Comparison of ENCODE assay signal across 16 cellular contexts in genomic region chr4:184251680-184252000, GRCh38. TPM values are rescaled to one million over a fixed set of nuclear protein-coding genes. Genes with fewer than 3 reads are reported as not detected.
DNase-seq lines count a peak whose midpoint lies in the region; ATAC-seq and TF ChIP-seq lines count a peak whose summit lies in the region.
"Had no signal": no experiment of that assay in that cellular context is flagged by ENCODE, and none has a peak within 500 bp of the region (broad histone marks: within the 10 kb centered on the region; RNA-seq: fewer than 3 reads in every experiment).

No MANE protein-coding gene starts in this region.

- no peaks in the 10 kb centered on the region for H3K4me1 ChIP-seq in foreskin keratinocyte

- no peak for TF ChIP-seq CTCF in osteocyte (IDR thresholded peaks at IDR 0.05)
- TF ChIP-seq CTCF in foreskin keratinocyte (conservative IDR thresholded peaks at IDR 0.05): no peak

- intact Hi-C loops in activated CD4-positive, alpha-beta T cell treated with anti-CD3 and anti-CD28 coated beads, Interleukin-2, amount 10 ng/mL, durations not matched to agents 24 days and 14 days (cut with micrococcal nuclease): loop anchor here (1.0 kb wide), 2 partner anchors 14 to 411 kb away; no protein-coding TSS in a partner anchor
- intact Hi-C loops in activated T-helper 2 cell treated with anti-CD3 and anti-CD28 coated beads, Interferon-gamma antibody, Interleukin-2, Interleukin-4, amounts not matched to agents 10 μg/mL and 5 μg/mL and 100 μg/mL, durations not matched to agents 14 hours and 24 hours and 36 hours (cut with micrococcal nuclease): loop anchor here (2.0 kb wide), 2 partner anchors 15 to 83 kb away; no protein-coding TSS in a partner anchor
- intact Hi-C loops in posterior cingulate gyrus (cut with DNase I): loop anchor here (2.0 to 5.0 kb wide), 2 partner anchors 83 to 414 kb away; no protein-coding TSS in a partner anchor

- no peaks in the 10 kb centered on the region for H3K36me3 Mint-ChIP-seq in activated CD4-positive, alpha-beta T cell treated with anti-CD3 and anti-CD28 coated beads, Interleukin-2, amount 10 ng/mL, durations not matched to agents 24 days and 14 days (ENCODE audit: low read depth)
- no peaks in the 10 kb centered on the region for H3K36me3 Mint-ChIP-seq in activated T-helper 2 cell treated with anti-CD3 and anti-CD28 coated beads, Interferon-gamma antibody, Interleukin-2, Interleukin-4, amounts not matched to agents 10 μg/mL and 5 μg/mL and 100 μg/mL, durations not matched to agents 14 hours and 24 hours and 36 hours (ENCODE audit: low read depth)
- no peaks in the 10 kb centered on the region for H3K36me3 Mint-ChIP-seq in osteocyte (ENCODE audit: unreplicated experiment)
- H3K36me3 Mint-ChIP-seq: CD4-positive, CD25-positive, alpha-beta regulatory T cell had no signal

- H3K9me3 Mint-ChIP-seq in activated CD4-positive, alpha-beta T cell treated with anti-CD3 and anti-CD28 coated beads, Interleukin-2, amount 10 ng/mL, durations not matched to agents 24 days and 14 days: no peaks in the 10 kb centered on the region
- no peaks in the 10 kb centered on the region for H3K9me3 Mint-ChIP-seq in activated T-helper 2 cell treated with anti-CD3 and anti-CD28 coated beads, Interferon-gamma antibody, Interleukin-2, Interleukin-4, amounts not matched to agents 10 μg/mL and 5 μg/mL and 100 μg/mL, durations not matched to agents 14 hours and 24 hours and 36 hours
- no peaks in the 10 kb centered on the region for H3K9me3 Mint-ChIP-seq in osteocyte (ENCODE audit: unreplicated experiment)

- peak; percentile 61 for DNase-seq in activated CD4-positive, alpha-beta T cell treated with anti-CD3 and anti-CD28 coated beads, Interleukin-2, amount 10 ng/mL, durations not matched to agents 24 days and 14 days
- no peak for DNase-seq in activated CD4-positive, alpha-beta T cell treated with anti-CD3 and anti-CD28 coated beads for 4 hours
- peak; percentile 28 for DNase-seq in NAMALWA (ENCODE audit: low spot score)
- no peak for DNase-seq in activated T-helper 2 cell treated with anti-CD3 and anti-CD28 coated beads, Interferon-gamma antibody, Interleukin-2, Interleukin-4, amounts not matched to agents 10 μg/mL and 5 μg/mL and 100 μg/mL, durations not matched to agents 14 hours and 24 hours and 36 hours (ENCODE audit: low spot score)
- peak; percentile 44 for DNase-seq in osteocyte (ENCODE audit: extremely low spot score, unreplicated experiment)
- no peak for DNase-seq in posterior cingulate gyrus
- no peak for DNase-seq in foreskin keratinocyte
- DNase-seq: ACHN; Calu3; CD4-positive, CD25-positive, alpha-beta regulatory T cell; HCEC 1CT; Kasumi-1; NCI-H1417; NCI-H2029 had no signal

- no peaks in the 10 kb centered on the region for H3K27me3 Mint-ChIP-seq in activated CD4-positive, alpha-beta T cell treated with anti-CD3 and anti-CD28 coated beads, Interleukin-2, amount 10 ng/mL, durations not matched to agents 24 days and 14 days
- H3K27me3 Mint-ChIP-seq in activated T-helper 2 cell treated with anti-CD3 and anti-CD28 coated beads, Interferon-gamma antibody, Interleukin-2, Interleukin-4, amounts not matched to agents 10 μg/mL and 5 μg/mL and 100 μg/mL, durations not matched to agents 14 hours and 24 hours and 36 hours (ENCODE audit: low read depth): peaks cover 3% of the 10 kb centered on the region
- peaks cover 8% of the 10 kb centered on the region for H3K27me3 Mint-ChIP-seq in osteocyte (ENCODE audit: unreplicated experiment)

- H3K27ac ChIP-seq in foreskin keratinocyte: no peak overlapping the region

- H3K4me3 Mint-ChIP-seq in activated CD4-positive, alpha-beta T cell treated with anti-CD3 and anti-CD28 coated beads, Interleukin-2, amount 10 ng/mL, durations not matched to agents 24 days and 14 days: no peak overlapping the region
- no peak overlapping the region for H3K4me3 Mint-ChIP-seq in activated T-helper 2 cell treated with anti-CD3 and anti-CD28 coated beads, Interferon-gamma antibody, Interleukin-2, Interleukin-4, amounts not matched to agents 10 μg/mL and 5 μg/mL and 100 μg/mL, durations not matched to agents 14 hours and 24 hours and 36 hours (ENCODE audit: low read depth)
- H3K4me3 Mint-ChIP-seq in osteocyte (ENCODE audit: unreplicated experiment): no peak overlapping the region
- H3K4me3 Mint-ChIP-seq: CD4-positive, CD25-positive, alpha-beta regulatory T cell had no signal

- peak overlapping the region; percentile 89 for H3K27ac Mint-ChIP-seq in activated CD4-positive, alpha-beta T cell treated with anti-CD3 and anti-CD28 coated beads, Interleukin-2, amount 10 ng/mL, durations not matched to agents 24 days and 14 days
- H3K27ac Mint-ChIP-seq in activated T-helper 2 cell treated with anti-CD3 and anti-CD28 coated beads, Interferon-gamma antibody, Interleukin-2, Interleukin-4, amounts not matched to agents 10 μg/mL and 5 μg/mL and 100 μg/mL, durations not matched to agents 14 hours and 24 hours and 36 hours: peak overlapping the region; percentile 67
- H3K27ac Mint-ChIP-seq in osteocyte (ENCODE audit: unreplicated experiment): no peak overlapping the region
- H3K27ac Mint-ChIP-seq: CD4-positive, CD25-positive, alpha-beta regulatory T cell had no signal

- no peaks in the 10 kb centered on the region for H3K27me3 ChIP-seq in foreskin keratinocyte

- ATAC-seq in foreskin keratinocyte: no peak
- ATAC-seq: Right ventricle myocardium inferior had no signal

- peaks cover 15% of the 10 kb centered on the region for H3K4me1 Mint-ChIP-seq in activated CD4-positive, alpha-beta T cell treated with anti-CD3 and anti-CD28 coated beads, Interleukin-2, amount 10 ng/mL, durations not matched to agents 24 days and 14 days
- H3K4me1 Mint-ChIP-seq in activated T-helper 2 cell treated with anti-CD3 and anti-CD28 coated beads, Interferon-gamma antibody, Interleukin-2, Interleukin-4, amounts not matched to agents 10 μg/mL and 5 μg/mL and 100 μg/mL, durations not matched to agents 14 hours and 24 hours and 36 hours (ENCODE audit: low read depth): peaks cover 17% of the 10 kb centered on the region
- H3K4me1 Mint-ChIP-seq in osteocyte (ENCODE audit: unreplicated experiment): no peaks in the 10 kb centered on the region

RNA-seq across cellular contexts. Expression of gene ENPP6, which starts 34.0 kb away (rescaled TPM):
- 0.61 and 1.2 TPM in 2 replicates for total RNA-seq in activated CD4-positive, alpha-beta T cell treated with anti-CD3 and anti-CD28 coated beads, Interleukin-2, amount 10 ng/mL, durations not matched to agents 24 days and 14 days
- total RNA-seq in activated T-helper 2 cell treated with anti-CD3 and anti-CD28 coated beads, Interferon-gamma antibody, Interleukin-2, Interleukin-4, amounts not matched to agents 10 μg/mL and 5 μg/mL and 100 μg/mL, durations not matched to agents 14 hours and 24 hours and 36 hours: 0.14 and 0.41 TPM in 2 replicates
- total RNA-seq in osteocyte (not detected in 2 replicates), foreskin keratinocyte (not detected in 2 replicates)
- 0.04 TPM in 1 of 2 replicates, not detected in the other for polyA plus RNA-seq in foreskin keratinocyte
- total RNA-seq: Calu3; CD4-positive, CD25-positive, alpha-beta regulatory T cell; G401 had no signal
- polyA plus RNA-seq: CD4-positive, CD25-positive, alpha-beta regulatory T cell had no signal

Comparison
In these comparisons a context has a peak if more than half of its experiments do, and no peak if none do; other contexts are left out.
1. DNase-seq: peak in activated CD4-positive, alpha-beta T cell treated with anti-CD3 and anti-CD28 coated beads, Interleukin-2, amount 10 ng/mL, durations not matched to agents 24 days and 14 days (single experiment), NAMALWA (single experiment) and osteocyte (single experiment); none in activated CD4-positive, alpha-beta T cell treated with anti-CD3 and anti-CD28 coated beads for 4 hours (0 of 2), activated T-helper 2 cell treated with anti-CD3 and anti-CD28 coated beads, Interferon-gamma antibody, Interleukin-2, Interleukin-4, amounts not matched to agents 10 μg/mL and 5 μg/mL and 100 μg/mL, durations not matched to agents 14 hours and 24 hours and 36 hours (single experiment), posterior cingulate gyrus (0 of 10) and foreskin keratinocyte (0 of 2).